In the genomic region with DNA sequence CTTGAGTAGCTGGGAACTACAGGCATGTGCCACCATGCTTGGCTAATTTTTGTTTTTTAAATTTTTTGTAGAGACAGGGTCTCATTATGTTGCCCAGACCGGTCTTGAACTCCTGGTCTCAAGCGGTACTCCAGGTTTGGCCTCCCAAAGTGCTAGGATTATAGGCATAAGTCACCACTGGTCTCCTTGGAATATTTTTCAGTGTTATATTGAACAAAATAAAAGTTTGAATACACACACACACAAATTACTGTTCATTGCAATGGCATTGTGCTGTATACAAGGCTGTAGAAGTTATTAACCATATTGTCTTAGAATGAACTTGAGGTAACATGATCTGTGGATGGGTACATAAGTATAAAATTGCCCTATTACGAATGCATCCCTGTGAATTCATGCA, we compare ENCODE assay signal across 22 cellular contexts.
"Had no signal": no experiment of that assay in that cellular context is flagged by ENCODE, and none has a peak within 500 bp of the region (broad histone marks: within the 10 kb centered on the region; RNA-seq: fewer than 3 reads in every experiment).

No MANE protein-coding gene starts in this region.

- H3K4me3 Mint-ChIP-seq: activated CD4-positive, alpha-beta memory T cell treated with anti-CD3 and anti-CD28 coated beads, Interleukin-2, amount 10 ng/mL, durations not matched to agents 7 days and 5 days; activated CD4-positive, alpha-beta T cell treated with anti-CD3 and anti-CD28 coated beads, Interleukin-2, amount 10 ng/mL, durations not matched to agents 24 days and 14 days; activated naive CD4-positive, alpha-beta T cell treated with anti-CD3 and anti-CD28 coated beads, Interleukin-2, amount 50 U/mL, for 24 hours; natural killer cell; stimulated activated naive CD8-positive, alpha-beta T cell treated with anti-CD3 and anti-CD28 coated beads, Interleukin-15, Interleukin-2, amounts not matched to agents 100 ng/mL and 50 ng/mL, for 24 hours had no signal

- H3K4me3 ChIP-seq: adrenal gland, ascending aorta, esophagus muscularis mucosa, left ventricle myocardium inferior, prostate gland, tibial artery had no signal

- H3K9me3 ChIP-seq: adrenal gland, ascending aorta, esophagus muscularis mucosa, left ventricle myocardium inferior, prostate gland, tibial artery had no signal

- H3K27ac Mint-ChIP-seq: activated CD4-positive, alpha-beta memory T cell treated with anti-CD3 and anti-CD28 coated beads, Interleukin-2, amount 10 ng/mL, durations not matched to agents 7 days and 5 days; activated CD4-positive, alpha-beta T cell treated with anti-CD3 and anti-CD28 coated beads, Interleukin-2, amount 10 ng/mL, durations not matched to agents 24 days and 14 days; natural killer cell; stimulated activated naive CD8-positive, alpha-beta T cell treated with anti-CD3 and anti-CD28 coated beads, Interleukin-15, Interleukin-2, amounts not matched to agents 100 ng/mL and 50 ng/mL, for 24 hours had no signal

- H3K9me3 Mint-ChIP-seq: activated CD4-positive, alpha-beta memory T cell treated with anti-CD3 and anti-CD28 coated beads, Interleukin-2, amount 10 ng/mL, durations not matched to agents 7 days and 5 days; activated CD4-positive, alpha-beta T cell treated with anti-CD3 and anti-CD28 coated beads, Interleukin-2, amount 10 ng/mL, durations not matched to agents 24 days and 14 days; activated naive CD4-positive, alpha-beta T cell treated with anti-CD3 and anti-CD28 coated beads, Interleukin-2, amount 50 U/mL, for 24 hours; natural killer cell; stimulated activated naive CD8-positive, alpha-beta T cell treated with anti-CD3 and anti-CD28 coated beads, Interleukin-15, Interleukin-2, amounts not matched to agents 100 ng/mL and 50 ng/mL, for 24 hours had no signal

- H3K27ac ChIP-seq: adrenal gland, ascending aorta, esophagus muscularis mucosa, left ventricle myocardium inferior, prostate gland, tibial artery, VCaP had no signal

- H3K27me3 ChIP-seq: adrenal gland, ascending aorta, esophagus muscularis mucosa, tibial artery had no signal

- H3K36me3 ChIP-seq: adrenal gland, ascending aorta, esophagus muscularis mucosa, left ventricle myocardium inferior, prostate gland, tibial artery had no signal

- DNase-seq: activated CD4-positive, alpha-beta T cell treated with anti-CD3 and anti-CD28 coated beads, Interleukin-2, amount 10 ng/mL, durations not matched to agents 24 days and 14 days; activated gamma-delta T cell treated with Interleukin-2 at 50 U/mL for 16 hours; activated T-cell treated with anti-CD3 and anti-CD28 coated beads for 4 hours; adrenal gland; central memory CD4-positive, alpha-beta T cell; dermis blood vessel endothelial cell; effector CD8-positive, alpha-beta T cell; glutamatergic neuron; hippocampal formation; left ventricle myocardium inferior; midbrain; natural killer cell; stimulated activated CD4-positive, alpha-beta T cell treated with anti-CD3 and anti-CD28 coated beads, Interleukin-4, amount 100 ng/mL, for 24 hours had no signal

- H3K4me1 ChIP-seq: prostate gland had no signal

- FAIRE-seq: frontal cortex had no signal

- H3K36me3 Mint-ChIP-seq: activated naive CD4-positive, alpha-beta T cell treated with anti-CD3 and anti-CD28 coated beads, Interleukin-2, amount 50 U/mL, for 24 hours; natural killer cell had no signal
